8 cellular contexts compared by ENCODE assay signal in the genomic region with DNA sequence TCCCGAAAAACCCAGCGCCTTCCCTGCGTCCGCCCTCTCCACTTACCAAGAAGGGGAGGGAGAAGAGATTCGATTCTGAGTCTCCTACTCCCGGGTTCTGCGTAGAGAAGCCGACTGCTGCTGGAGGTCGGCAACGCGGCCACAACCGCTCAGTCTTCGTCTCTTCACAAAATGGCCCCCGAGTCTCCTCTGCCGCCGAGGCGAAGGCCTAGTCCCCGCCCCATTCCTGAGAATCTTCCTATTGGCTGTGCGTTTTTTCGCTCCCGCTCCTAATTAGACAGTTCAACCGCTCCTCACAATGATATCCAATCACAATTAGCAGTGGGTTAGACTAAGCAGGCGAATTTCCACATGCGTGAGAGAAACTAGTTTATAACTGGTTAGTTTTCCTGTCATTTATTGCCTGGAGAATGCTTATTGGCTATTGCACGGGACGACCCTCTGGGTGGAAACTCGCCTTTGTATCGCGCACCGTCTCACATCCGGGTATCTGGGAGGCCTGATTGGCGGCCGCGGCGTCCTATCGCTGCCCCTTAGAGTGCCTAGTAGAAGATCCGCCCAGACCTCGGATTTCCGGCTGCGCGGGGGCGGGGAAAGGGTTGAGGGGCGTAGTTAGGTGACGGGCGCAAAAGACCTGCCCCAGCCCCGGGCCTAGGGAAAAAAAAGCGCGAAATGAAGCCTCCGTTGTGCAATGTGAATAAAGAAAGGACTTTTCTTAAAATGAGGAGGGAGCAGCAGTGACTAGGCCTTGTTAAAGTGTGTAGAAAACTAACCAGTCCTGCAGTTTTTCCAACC. TPM values are rescaled to one million over a fixed set of nuclear protein-coding genes. Genes with fewer than 3 reads are reported as not detected.
DNase-seq lines count a peak whose midpoint lies in the region; ATAC-seq and TF ChIP-seq lines count a peak whose summit lies in the region.

A gene (minus strand): TSS at position 191 of the 795 bp plus-strand sequence. CDS start 35,249 bp downstream, outside the sequence.

- H3K4me3 ChIP-seq in lung, result peak within 1 kb of the TSS; percentile 93

- peak within 1 kb of the TSS; percentile 91 to 96 for H3K27ac ChIP-seq in lung (ENCODE audit: low read depth in 1 of 2, low read length in 1 of 2)

- no peaks in the 10 kb centered on the region for H3K9me3 ChIP-seq in lung (ENCODE audit: control insufficient read depth in 2 of 2, insufficient read depth in 1 of 2, low read length in 1 of 2)

- POLR2A ChIA-PET in activated CD8-positive, alpha-beta memory T cell treated with anti-CD3 and anti-CD28 coated beads for 36 hours (lab: Charles Lee), result interaction anchor here (0.6 to 1.0 kb wide), 4 partner anchors 8 to 115 kb away, joined by 3 to 7 read pairs (median 5); a partner anchor contains a TSS

- ATAC-seq in lung (ENCODE audit: insufficient read depth, low FRiP score), result peak; percentile 95

- no peaks in the 10 kb centered on the region for H3K27me3 ChIP-seq in lung (ENCODE audit: control insufficient read depth, insufficient read depth)

- DNase-seq in CMK (ENCODE audit: low read depth) (peak; percentile 96), GM20000 (ENCODE audit: low spot score) (peak; percentile 92), HT-29 (ENCODE audit: low spot score) (peak; percentile 99), NOMO-1 (lab: John Stamatoyannopoulos, UW; ENCODE audit: unreplicated experiment in 2 of 2) (peak; percentile 99 to 100), lung (ENCODE audit: low spot score) (peak; percentile 100)
- DNase-seq in effector CD8-positive, alpha-beta T cell (lab: John Stamatoyannopoulos, UW), result peak; percentile 100
- DNase-seq in stimulated activated CD4-positive, alpha-beta T cell treated with anti-CD3 and anti-CD28 coated beads, TNF-alpha, amount 100 ng/mL, for 4 hours (ENCODE audit: low read depth in 3 of 3), result peak; percentile 100

- CTCF ChIA-PET in activated CD8-positive, alpha-beta memory T cell treated with anti-CD3 and anti-CD28 coated beads for 36 hours (lab: Charles Lee), result no interaction called here

- 0% methylated on average over 49 of the region's 49 CpGs for WGBS in lung, 2 donors

- no peak for TF ChIP-seq CTCF in GM20000 (IDR thresholded peaks at IDR 0.05; ENCODE audit: extremely low read depth, missing control alignments)
- no peak for TF ChIP-seq CTCF in lung (IDR thresholded peaks at IDR 0.05; ENCODE audit: control extremely low read depth, extremely low read depth)

- H3K36me3 ChIP-seq in lung (ENCODE audit: control insufficient read depth in 2 of 2, insufficient read depth in 2 of 2, low read length in 2 of 2), result peaks cover 2 to 4% of the 10 kb centered on the region in 2 donors

- H3K4me1 ChIP-seq in lung (ENCODE audit: control insufficient read depth in 2 of 2, insufficient read depth in 2 of 2, low read length in 2 of 2), result peaks cover 6 to 14% of the 10 kb centered on the region in 2 donors

RNA-seq across cellular contexts. Expression of the gene that starts here (rescaled TPM):
- total RNA-seq in HT-29 (2014; rRNA removed; shearing (Covaris generic)), result 375 and 471 TPM in 2 replicates
- total RNA-seq in activated CD8-positive, alpha-beta memory T cell treated with anti-CD3 and anti-CD28 coated beads for 36 hours, result 1,000 to 10,000 TPM; 1,162 to 1,180 TPM
- total RNA-seq in lung, result 100 to 1,000 TPM; 302 to 508 TPM
- polyA plus RNA-seq in lung, result 100 to 1,000 TPM; 576 to 589 TPM

Comparison
In these comparisons a context has a peak if more than half of its experiments do, and no peak if none do; other contexts are left out.
1. Peak in every context shown above with its lines: DNase-seq, ATAC-seq, H3K4me3 ChIP-seq and H3K27ac ChIP-seq.